Comparison of ENCODE assay signal across 1 cellular context in genomic region chr3:32046102-32046501, GRCh38.
TF ChIP-seq lines count a peak whose summit lies in the region.

No MANE protein-coding gene starts in this region.

TF ChIP-seq in IMR-90, 13 proteins besides CTCF, POLR2A, EP300 and RAD21 (continued from another document):
- TF ChIP-seq MXI1 (IDR thresholded peaks at IDR 0.05; ENCODE audit: borderline replicate concordance, low read depth, low read length) (no peak), MAFK (IDR thresholded peaks at IDR 0.05; ENCODE audit: low read depth, low read length) (peak; percentile 38), RCOR1 (IDR thresholded peaks at IDR 0.05; ENCODE audit: insufficient replicate concordance, low read length) (no peak), MAZ (IDR thresholded peaks at IDR 0.05; ENCODE audit: borderline replicate concordance, low read depth, low read length) (no peak), CEBPB (IDR thresholded peaks at IDR 0.05; ENCODE audit: low read depth, low read length) (no peak), NFE2L2 (IDR thresholded peaks at IDR 0.05; ENCODE audit: low read depth, low read length) (no peak)
- TF ChIP-seq, protein P1, sequence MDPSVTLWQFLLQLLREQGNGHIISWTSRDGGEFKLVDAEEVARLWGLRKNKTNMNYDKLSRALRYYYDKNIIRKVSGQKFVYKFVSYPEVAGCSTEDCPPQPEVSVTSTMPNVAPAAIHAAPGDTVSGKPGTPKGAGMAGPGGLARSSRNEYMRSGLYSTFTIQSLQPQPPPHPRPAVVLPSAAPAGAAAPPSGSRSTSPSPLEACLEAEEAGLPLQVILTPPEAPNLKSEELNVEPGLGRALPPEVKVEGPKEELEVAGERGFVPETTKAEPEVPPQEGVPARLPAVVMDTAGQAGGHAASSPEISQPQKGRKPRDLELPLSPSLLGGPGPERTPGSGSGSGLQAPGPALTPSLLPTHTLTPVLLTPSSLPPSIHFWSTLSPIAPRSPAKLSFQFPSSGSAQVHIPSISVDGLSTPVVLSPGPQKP (IDR thresholded peaks at IDR 0.05; ENCODE audit: borderline replicate concordance, low read depth, low read length), result no peak
